In the genomic region with DNA sequence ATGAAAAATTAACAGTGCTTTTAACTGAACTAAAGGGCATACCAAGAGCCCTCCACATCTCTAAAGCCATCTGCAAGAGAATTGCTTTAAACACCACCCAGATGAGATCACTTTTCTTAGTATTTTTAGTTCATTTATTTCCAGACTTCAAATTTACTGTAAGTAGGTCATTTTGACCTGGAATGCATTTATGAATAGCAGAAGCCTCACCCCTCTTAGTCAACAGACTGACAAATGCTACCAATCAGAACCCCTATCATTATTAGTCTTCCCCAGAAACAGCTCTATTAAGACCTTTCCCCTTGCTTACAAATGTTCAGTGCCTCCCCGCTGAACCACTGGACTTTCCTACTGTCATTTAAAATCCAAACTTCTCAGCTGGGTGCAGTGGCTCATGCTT, we compare ENCODE assay signal across 22 cellular contexts. TPM values are rescaled to one million over a fixed set of nuclear protein-coding genes. Genes with fewer than 3 reads are reported as not detected.
DNase-seq lines count a peak whose midpoint lies in the region; ATAC-seq and TF ChIP-seq lines count a peak whose summit lies in the region.
"Had no signal": no experiment of that assay in that cellular context is flagged by ENCODE, and none has a peak within 500 bp of the region (broad histone marks: within the 10 kb centered on the region; RNA-seq: fewer than 3 reads in every experiment).

No MANE protein-coding gene starts in this region.

- ATAC-seq in heart left ventricle (peak in 3 of 4 donors; percentile 57 to 77 (median 70)), right cardiac atrium (no peak)
- ATAC-seq: gastrocnemius medialis, K562 had no signal

- DNase-seq in heart left ventricle = no peak
- DNase-seq in right cardiac atrium = no peak
- DNase-seq in astrocyte of the hippocampus (ENCODE audit: low read depth, low spot score) = peak; percentile 26
- DNase-seq in hepatic stellate cell (ENCODE audit: low spot score) = peak; percentile 74
- no peak for DNase-seq in suprapubic skin (ENCODE audit: low spot score in 2 of 2)
- no peak for DNase-seq in stimulated activated naive CD4-positive, alpha-beta T cell treated with Interleukin-2 at 50 U/mL for 16 hours (lab: John Stamatoyannopoulos, UW)
- DNase-seq in NCI-H2081 treated with DMSO at 0.1 percent for 48 hours (lab: John Stamatoyannopoulos, UW) = no peak
- no peak for DNase-seq in dermis blood vessel endothelial cell
- DNase-seq: activated naive CD8-positive, alpha-beta T cell treated with anti-CD3 and anti-CD28 coated beads for 36 hours; activated T-cell treated with anti-CD3 and anti-CD28 coated beads, Interleukin-2, amount 50 U/mL, for 48 hours; CD4-positive, alpha-beta T cell; central memory CD4-positive, alpha-beta T cell; DND-41; gastrocnemius medialis; left ventricle myocardium inferior; NCI-H526; upper lobe of left lung had no signal

- TF ChIP-seq POLR2A in heart left ventricle (IDR thresholded peaks at IDR 0.05) (no peak), suprapubic skin (IDR thresholded peaks at IDR 0.05) (no peak)

- intact Hi-C loops in heart left ventricle (cut with DNase I) = no loop called here
- intact Hi-C loops in right cardiac atrium (cut with DNase I) = no loop called here

- no peak for TF ChIP-seq EP300 in suprapubic skin (IDR thresholded peaks at IDR 0.05)

- H3K27me3 ChIP-seq in heart left ventricle (peaks cover 0 to 6% (median 0%) of the 10 kb centered on the region in 9 donors), right cardiac atrium (ENCODE audit: control insufficient read depth, insufficient read depth) (no peaks in the 10 kb centered on the region), suprapubic skin (no peaks in the 10 kb centered on the region)
- H3K27me3 ChIP-seq: gastrocnemius medialis, upper lobe of left lung had no signal

- peak overlapping the region in 5 of 12 donors; percentile 29 to 65 (median 41) for H3K27ac ChIP-seq in heart left ventricle
- no peak overlapping the region for H3K27ac ChIP-seq in right cardiac atrium (ENCODE audit: low read length)
- peak overlapping the region; percentile 72 for H3K27ac ChIP-seq in suprapubic skin
- H3K27ac ChIP-seq: 22Rv1, gastrocnemius medialis, left ventricle myocardium inferior, SK-N-MC, upper lobe of left lung had no signal

- H3K36me3 ChIP-seq in heart left ventricle (peaks cover 0 to 15% (median 0%) of the 10 kb centered on the region in 9 donors), suprapubic skin (no peaks in the 10 kb centered on the region)
- H3K36me3 ChIP-seq: gastrocnemius medialis, HAP-1, left ventricle myocardium inferior, upper lobe of left lung had no signal

- no peaks in the 10 kb centered on the region for H3K9me3 ChIP-seq in heart left ventricle
- H3K9me3 ChIP-seq in right cardiac atrium (ENCODE audit: control insufficient read depth, low read length) = no peaks in the 10 kb centered on the region
- H3K9me3 ChIP-seq in suprapubic skin = no peaks in the 10 kb centered on the region
- H3K9me3 ChIP-seq: gastrocnemius medialis, HAP-1, left ventricle myocardium inferior, upper lobe of left lung had no signal

- peaks cover 0 to 13% (median 0%) of the 10 kb centered on the region in 12 donors for H3K4me1 ChIP-seq in heart left ventricle
- no peaks in the 10 kb centered on the region for H3K4me1 ChIP-seq in right cardiac atrium (ENCODE audit: control insufficient read depth, insufficient read depth, low read length)
- H3K4me1 ChIP-seq in suprapubic skin = peaks cover 6% of the 10 kb centered on the region
- H3K4me1 ChIP-seq: gastrocnemius medialis, HAP-1, left ventricle myocardium inferior, upper lobe of left lung had no signal

- TF ChIP-seq CTCF in heart left ventricle (IDR thresholded peaks at IDR 0.05) = no peak
- TF ChIP-seq CTCF in suprapubic skin (IDR thresholded peaks at IDR 0.05) = no peak

- 71 to 86% (median 80%) methylated on average over 1 of the region's 1 CpG for WGBS in heart left ventricle, 4 donors
- WGBS in right cardiac atrium = 88% methylated on average over 1 of the region's 1 CpG
- 57% methylated on average over 1 of the region's 1 CpG for WGBS in suprapubic skin

- H3K4me3 ChIP-seq in heart left ventricle (no peak overlapping the region), right cardiac atrium (ENCODE audit: low read length) (no peak overlapping the region), suprapubic skin (no peak overlapping the region)
- H3K4me3 ChIP-seq: gastrocnemius medialis, HAP-1, K562, left ventricle myocardium inferior, SK-N-MC, skin epidermis, upper lobe of left lung had no signal

RNA-seq across cellular contexts. Expression of a gene that starts 27.3 kb away (rescaled TPM):
- total RNA-seq in heart left ventricle = 1 to 10 TPM in 2 of 9 donors, under 1 TPM in 6, not detected in 1; 0.25 to 5.9 (median 0.51) TPM
- polyA plus RNA-seq in heart left ventricle = under 1 TPM; 0.29 to 0.42 TPM
- total RNA-seq in right cardiac atrium = 1 to 10 TPM; 1.0 to 1.8 (median 1.3) TPM
- 0.36 TPM for polyA plus RNA-seq in right cardiac atrium
- 1 to 10 TPM in 3 of 4 donors, under 1 TPM in 1; 0.57 to 3.9 (median 2.5) TPM for total RNA-seq in suprapubic skin
- total RNA-seq in dermis blood vessel endothelial cell = under 0.01 and 0.05 TPM in 2 replicates

Comparison
In these comparisons a context has a peak if more than half of its experiments do, and no peak if none do; other contexts are left out.
1. ATAC-seq: peak in heart left ventricle (3 of 4); none in right cardiac atrium (0 of 2).
2. DNase-seq: peak in astrocyte of the hippocampus (single experiment) and hepatic stellate cell (single experiment); none in heart left ventricle (0 of 5), right cardiac atrium (0 of 3), suprapubic skin (0 of 2), stimulated activated naive CD4-positive, alpha-beta T cell treated with Interleukin-2 at 50 U/mL for 16 hours (single experiment), NCI-H2081 treated with DMSO at 0.1 percent for 48 hours (single experiment) and dermis blood vessel endothelial cell (single experiment).